In genomic region chr2:213125646-213126347, GRCh38 we compare ENCODE assay signal across 13 cellular contexts. TPM values are rescaled to one million over a fixed set of nuclear protein-coding genes. Genes with fewer than 3 reads are reported as not detected.
DNase-seq lines count a peak whose midpoint lies in the region; ATAC-seq and TF ChIP-seq lines count a peak whose summit lies in the region.
"Had no signal": no experiment of that assay in that cellular context is flagged by ENCODE, and none has a peak within 500 bp of the region (broad histone marks: within the 10 kb centered on the region; RNA-seq: fewer than 3 reads in every experiment).

No MANE protein-coding gene starts in this region.

- H3K4me3 Mint-ChIP-seq in T-cell: no peak overlapping the region
- H3K4me3 Mint-ChIP-seq: activated CD4-positive, alpha-beta memory T cell treated with anti-CD3 and anti-CD28 coated beads for 36 hours; activated naive CD4-positive, alpha-beta T cell treated with anti-CD3 and anti-CD28 coated beads, Interleukin-2, amount 50 U/mL, for 24 hours had no signal

- H3K27ac Mint-ChIP-seq in T-cell: peak overlapping the region in 1 of 2 donors; percentile 3
- H3K27ac Mint-ChIP-seq: activated CD4-positive, alpha-beta memory T cell treated with anti-CD3 and anti-CD28 coated beads for 36 hours; activated naive CD4-positive, alpha-beta T cell treated with anti-CD3 and anti-CD28 coated beads, Interleukin-2, amount 50 U/mL, for 24 hours had no signal

- H3K36me3 ChIP-seq in cardiac muscle cell (no peaks in the 10 kb centered on the region), heart right ventricle (no peaks in the 10 kb centered on the region), upper lobe of right lung (no peaks in the 10 kb centered on the region)

- H3K9me3 Mint-ChIP-seq in T-cell: no peaks in the 10 kb centered on the region
- H3K9me3 Mint-ChIP-seq: activated CD4-positive, alpha-beta memory T cell treated with anti-CD3 and anti-CD28 coated beads for 36 hours; activated naive CD4-positive, alpha-beta T cell treated with anti-CD3 and anti-CD28 coated beads, Interleukin-2, amount 50 U/mL, for 24 hours had no signal

- TF ChIP-seq CTCF in cardiac muscle cell (IDR thresholded peaks at IDR 0.05; ENCODE audit: low read depth, low read length) (peak; percentile 10), heart right ventricle (IDR thresholded peaks at IDR 0.05) (no peak), fibroblast of mammary gland (conservative IDR thresholded peaks at IDR 0.05; ENCODE audit: control insufficient read depth, insufficient read depth, low read depth, low read length) (peak; percentile 5), upper lobe of right lung (IDR thresholded peaks at IDR 0.05) (no peak)

- peaks cover 20 to 34% (median 28%) of the 10 kb centered on the region in 3 donors for H3K4me1 Mint-ChIP-seq in T-cell
- H3K4me1 Mint-ChIP-seq: activated naive CD4-positive, alpha-beta T cell treated with anti-CD3 and anti-CD28 coated beads, Interleukin-2, amount 50 U/mL, for 24 hours had no signal

- POLR2A ChIA-PET in T-cell (lab: Charles Lee): no interaction called here

- peaks cover 8% of the 10 kb centered on the region for H3K4me1 ChIP-seq in cardiac muscle cell (ENCODE audit: low read depth)
- peaks cover 0 to 19% (median 0%) of the 10 kb centered on the region in 9 donors for H3K4me1 ChIP-seq in heart right ventricle
- no peaks in the 10 kb centered on the region for H3K4me1 ChIP-seq in upper lobe of right lung

- H3K27ac ChIP-seq in cardiac muscle cell (no peak overlapping the region), heart right ventricle (no peak overlapping the region), upper lobe of right lung (no peak overlapping the region)

- H3K4me3 ChIP-seq in cardiac muscle cell: no peak overlapping the region
- H3K4me3 ChIP-seq in heart right ventricle: no peak overlapping the region
- H3K4me3 ChIP-seq in fibroblast of mammary gland (ENCODE audit: control insufficient read depth, low read depth, low read length): no peak overlapping the region
- H3K4me3 ChIP-seq in upper lobe of right lung: no peak overlapping the region

- H3K27me3 Mint-ChIP-seq in T-cell: no peaks in the 10 kb centered on the region
- H3K27me3 Mint-ChIP-seq: activated CD4-positive, alpha-beta memory T cell treated with anti-CD3 and anti-CD28 coated beads for 36 hours; activated naive CD4-positive, alpha-beta T cell treated with anti-CD3 and anti-CD28 coated beads, Interleukin-2, amount 50 U/mL, for 24 hours had no signal

- no peak for ATAC-seq in heart right ventricle
- ATAC-seq in T-cell (replicated peaks in 1 of 4): peak; percentile 30 to 52 (median 45)
- ATAC-seq in upper lobe of right lung: peak; percentile 83
- ATAC-seq in HG03378 (IDR thresholded peaks at IDR 0.05; ENCODE audit: unreplicated experiment): no peak
- no peak for ATAC-seq in HG03442 (IDR thresholded peaks at IDR 0.05; ENCODE audit: unreplicated experiment)
- ATAC-seq: right cardiac atrium had no signal

- H3K27me3 ChIP-seq in cardiac muscle cell (no peaks in the 10 kb centered on the region), heart right ventricle (no peaks in the 10 kb centered on the region), upper lobe of right lung (no peaks in the 10 kb centered on the region)

- 75 to 76% methylated on average over 3 of the region's 3 CpGs for WGBS in heart right ventricle, 2 donors

- CTCF ChIA-PET in T-cell (lab: Charles Lee): interaction anchor here (0.7 to 1.3 kb wide), 2 partner anchors 12 to 1825 kb away, joined by 5 read pairs; no protein-coding TSS in a partner anchor

- intact Hi-C loops in heart right ventricle (cut with DNase I): no loop called here
- intact Hi-C loops in upper lobe of right lung (cut with DNase I): no loop called here

- DNase-seq in cardiac muscle cell (ENCODE audit: low read depth in 1 of 2, low spot score in 1 of 2) (peak in 1 of 2 donors; percentile 21), heart right ventricle (no peak), T-cell (peak in 1 of 34 experiments; percentile 17), fibroblast of mammary gland (ENCODE audit: low read depth) (peak; percentile 25), upper lobe of right lung (no peak), SIG-M5 (lab: John Stamatoyannopoulos, UW) (no peak)
- DNase-seq: activated CD4-positive, alpha-beta memory T cell treated with anti-CD3 and anti-CD28 coated beads for 36 hours; kidney; NCI-H187 treated with DMSO at 0.1 percent for 48 hours; right cardiac atrium had no signal

- no peaks in the 10 kb centered on the region for H3K36me3 Mint-ChIP-seq in T-cell
- H3K36me3 Mint-ChIP-seq: activated CD4-positive, alpha-beta memory T cell treated with anti-CD3 and anti-CD28 coated beads for 36 hours; activated naive CD4-positive, alpha-beta T cell treated with anti-CD3 and anti-CD28 coated beads, Interleukin-2, amount 50 U/mL, for 24 hours had no signal

- H3K9me3 ChIP-seq in cardiac muscle cell (ENCODE audit: low read depth) (no peaks in the 10 kb centered on the region), heart right ventricle (no peaks in the 10 kb centered on the region), upper lobe of right lung (no peaks in the 10 kb centered on the region)

RNA-seq across cellular contexts. Expression of gene IKZF2, which starts 25.6 kb away (rescaled TPM):
- total RNA-seq in cardiac muscle cell (7.9 and 10.8 TPM in 2 replicates), heart right ventricle (1 to 10 TPM; 2.0 to 8.1 (median 6.0) TPM), T-cell (10 to 100 TPM; 23.4 to 64.1 (median 31.0) TPM), upper lobe of right lung (16.4 TPM)
- polyA plus RNA-seq in cardiac muscle cell (3.1 and 5.5 TPM in 2 replicates), heart right ventricle (under 1 TPM; 0.36 to 0.80 TPM)

Comparison
In these comparisons a context has a peak if more than half of its experiments do, and no peak if none do; other contexts are left out.
1. CTCF ChIP-seq: peak in cardiac muscle cell (single experiment) and fibroblast of mammary gland (single experiment); none in heart right ventricle (0 of 9) and upper lobe of right lung (single experiment).
2. ATAC-seq: peak in T-cell (4 of 4) and upper lobe of right lung (single experiment); none in heart right ventricle (0 of 8), HG03378 (single experiment) and HG03442 (single experiment).